In genomic region chr7:101122933-101123702, GRCh38 we compare ENCODE assay signal across 12 cellular contexts. TPM values are rescaled to one million over a fixed set of nuclear protein-coding genes. Genes with fewer than 3 reads are reported as not detected.
DNase-seq lines count a peak whose midpoint lies in the region; ATAC-seq, FAIRE-seq and TF ChIP-seq lines count a peak whose summit lies in the region.
"Had no signal": no experiment of that assay in that cellular context is flagged by ENCODE, and none has a peak within 500 bp of the region (broad histone marks: within the 10 kb centered on the region; RNA-seq: fewer than 3 reads in every experiment).

No MANE protein-coding gene starts in this region.

- CTCF ChIA-PET in K562 (lab: Yijun Ruan, JAX; ENCODE audit: low intra/inter-chr PET ratio) (interaction anchor here (0.7 kb wide), 1 partner anchor 80 kb away, joined by 4 read pairs; no protein-coding TSS in a partner anchor), GM10248 (lab: Yijun Ruan, JAX) (interaction anchor here (1.2 to 9.9 kb wide), 4 partner anchors 14 to 159 kb away, joined by 4 to 81 read pairs (median 22); no protein-coding TSS in a partner anchor)

- H3K9ac ChIP-seq in K562 (ENCODE audit: insufficient read depth in 1 of 2, low read depth in 2 of 2, low read length in 2 of 2) (no peak overlapping the region), stomach smooth muscle (ENCODE audit: low read length in 2 of 2) (peak overlapping the region in 1 of 2 donors; percentile 95)

- H3K4me1 Mint-ChIP-seq in HFFc6 (ENCODE audit: low read depth) = peaks cover 90% of the 10 kb centered on the region

- peaks cover 10% of the 10 kb centered on the region for H3K9me3 Mint-ChIP-seq in HFFc6
- H3K9me3 Mint-ChIP-seq: naive thymus-derived CD8-positive, alpha-beta T cell had no signal

- peaks cover 13% of the 10 kb centered on the region for H3K36me3 Mint-ChIP-seq in HFFc6 (ENCODE audit: low read depth)
- H3K36me3 Mint-ChIP-seq: naive thymus-derived CD8-positive, alpha-beta T cell had no signal

- peaks cover 18% of the 10 kb centered on the region for H3K27me3 Mint-ChIP-seq in HFFc6 (ENCODE audit: insufficient read depth)

- no peaks in the 10 kb centered on the region for H3K79me2 ChIP-seq in K562 (ENCODE audit: control insufficient read depth, insufficient read depth, low read length)

- H3K4me3 Mint-ChIP-seq in HFFc6 = peak overlapping the region; percentile 54

- no peak overlapping the region; the same call in 1 of the 2 replicates for H3K4me2 ChIP-seq in K562 (ENCODE audit: insufficient read depth, low read length)

- ATAC-seq in K562 (no peak), lower lobe of right lung (no peak)
- ATAC-seq: naive thymus-derived CD8-positive, alpha-beta T cell had no signal

- H3K4me1 ChIP-seq in K562 (replicated peaks in 1 of 2; ENCODE audit: control insufficient read depth in 2 of 2, insufficient read depth in 2 of 2, low read length in 2 of 2) (peaks cover 28 to 42% of the 10 kb centered on the region in 2 experiments), lower lobe of right lung (peaks cover 70% of the 10 kb centered on the region), stomach smooth muscle (ENCODE audit: control insufficient read depth, insufficient read depth, low read length) (peaks cover 48% of the 10 kb centered on the region)

- no peak overlapping the region for H2AFZ ChIP-seq in K562 (ENCODE audit: low read depth, low read length)

- intact Hi-C loops in K562 (cut with micrococcal nuclease) = no loop called here
- intact Hi-C loops in lower lobe of right lung (cut with DNase I) = no loop called here

- POLR2A ChIA-PET in K562 (lab: Yijun Ruan, JAX) (interaction anchor here (0.6 to 2.6 kb wide), 9 partner anchors 11 to 449 kb away, joined by 3 to 13 read pairs (median 3); partner anchors contain the start of gene TRIM56), GM10248 (lab: Yijun Ruan, JAX) (no interaction called here)

- no peak for FAIRE-seq in K562 (lab: Jason Lieb, UNC)

- H3K27me3 ChIP-seq in K562 (ENCODE audit: control insufficient read depth in 2 of 2, insufficient read depth in 2 of 2, low read length in 2 of 2) (no peaks in the 10 kb centered on the region), lower lobe of right lung (ENCODE audit: low read depth) (no peaks in the 10 kb centered on the region), stomach smooth muscle (ENCODE audit: control insufficient read depth in 1 of 2, insufficient read depth in 2 of 2, low read length in 2 of 2) (no peaks in the 10 kb centered on the region)

- peak overlapping the region; percentile 98 for H3K27ac Mint-ChIP-seq in HFFc6

- no peaks in the 10 kb centered on the region for H4K20me1 ChIP-seq in K562 (replicated peaks; ENCODE audit: control insufficient read depth, insufficient read depth, low read length)

- TF ChIP-seq RAD21 in K562 (CRISPR knock-in tag; conservative IDR thresholded peaks at IDR 0.05 in 1 of 2, IDR thresholded peaks at IDR 0.05 in 1 of 2) = no peak

- TF ChIP-seq POLR2A in K562 (conservative IDR thresholded peaks at IDR 0.05) = no peak

- H3K9me1 ChIP-seq in K562 (ENCODE audit: control insufficient read depth, insufficient read depth, low read length) = no peaks in the 10 kb centered on the region

- BruUV-seq in K562 (replicated peaks; lab: Mats Ljungman, UMichigan) = no TSS peak

- no peaks in the 10 kb centered on the region for H3K36me3 ChIP-seq in K562 (ENCODE audit: control insufficient read depth, insufficient read depth, low read length)
- H3K36me3 ChIP-seq in lower lobe of right lung = no peaks in the 10 kb centered on the region
- no peaks in the 10 kb centered on the region for H3K36me3 ChIP-seq in stomach smooth muscle (ENCODE audit: control insufficient read depth in 2 of 2, insufficient read depth in 2 of 2, low read length in 2 of 2)

- WGBS in K562 (ENCODE audit: insufficient coverage, low coverage, missing lambda C conversion rate) = 46% methylated on average over 11 of the region's 11 CpGs

- H3K4me3 ChIP-seq in K562 (no peak overlapping the region), lower lobe of right lung (peak overlapping the region; percentile 46), stomach smooth muscle (ENCODE audit: low read length in 2 of 2) (peak overlapping the region; percentile 71 to 75)

- no peak overlapping the region for H3K27ac ChIP-seq in K562 (ENCODE audit: extremely low read depth, low read depth, low read length)
- peak overlapping the region; percentile 83 for H3K27ac ChIP-seq in lower lobe of right lung
- peak overlapping the region; percentile 91 for H3K27ac ChIP-seq in stomach smooth muscle (ENCODE audit: low read length)

- DNase-seq in HFFc6 (no peak), K562 (ENCODE audit: extremely low read depth in 1 of 4, low spot score in 3 of 4) (no peak), lower lobe of right lung (no peak), GM10248 (ENCODE audit: extremely low spot score) (no peak), SK-N-DZ (ENCODE audit: low spot score) (no peak)
- DNase-seq in activated CD8-positive, alpha-beta memory T cell treated with anti-CD3 and anti-CD28 coated beads, Interleukin-2, amount 50 U/mL, for 48 hours = no peak
- DNase-seq: activated CD4-positive, alpha-beta T cell treated with anti-CD3 and anti-CD28 coated beads, Interleukin-2, amount 50 U/mL, for 4 hours; activated naive CD4-positive, alpha-beta T cell treated with Interleukin-2 at 50 U/mL for 16 hours; naive thymus-derived CD8-positive, alpha-beta T cell; NCI-H1092; NCI-H774 had no signal

- H3K9me3 ChIP-seq in K562 (replicated peaks; ENCODE audit: control insufficient read depth, insufficient read depth, low read depth, low read length) (no peaks in the 10 kb centered on the region), lower lobe of right lung (no peaks in the 10 kb centered on the region), stomach smooth muscle (ENCODE audit: control insufficient read depth in 2 of 2, low read length in 2 of 2) (no peaks in the 10 kb centered on the region)

- TF ChIP-seq CTCF in HFFc6 (IDR thresholded peaks at IDR 0.05) = no peak
- no peak for TF ChIP-seq CTCF in K562 (IDR thresholded peaks at IDR 0.05 in 2 of 3, conservative IDR thresholded peaks at IDR 0.05 in 1 of 3; ENCODE audit: insufficient read depth in 2 of 3, low read depth in 1 of 3, low read length in 3 of 3)
- TF ChIP-seq CTCF in lower lobe of right lung (IDR thresholded peaks at IDR 0.05) = no peak
- TF ChIP-seq CTCF in GM10248 (IDR thresholded peaks at IDR 0.05; ENCODE audit: control extremely low read depth, extremely low read depth, low read depth, missing control alignments) = no peak

- in situ Hi-C loops in K562 (cut with MboI) = no loop called here

- no peak for TF ChIP-seq EP300 in K562 (IDR thresholded peaks at IDR 0.05; ENCODE audit: low read length)

RNA-seq across cellular contexts. Expression of gene SERPINE1, which starts 3.8 kb away (rescaled TPM):
- total RNA-seq in HFFc6 (2021; fragmentation: NEBNext Ultra II Directional; extraction: Animal tissue kit (Norgen Biotek cat#: 25700)) = 1,000 to 10,000 TPM in 4 of 6 experiments, 100 to 1,000 TPM in 2; 906 to 2,092 (median 1,052) TPM
- 3.1 and 8.6 TPM in 2 replicates for total RNA-seq in K562 (2011; cell fraction: chromatin; rRNA removed; ENCODE audit: low replicate concordance)
- 5.8 and 14.3 TPM in 2 replicates for total RNA-seq in K562 (2011; cell fraction: nucleolus; rRNA removed)
- total RNA-seq in K562 (2011; cell fraction: nucleoplasm; rRNA removed) = 5.1 and 8.0 TPM in 2 replicates
- total RNA-seq in K562 (2014; rRNA removed) (0.73 and 0.91 TPM in 2 replicates), K562 (2014; rRNA removed; fragmentation: Illumina TruSeq; extraction: Trizol) (0.44 and 0.67 TPM in 2 replicates), K562 (2015; rRNA removed; fragmentation: Illumina TruSeq; extraction: Trizol) (0.22 and 0.23 TPM in 2 replicates), K562 (2021) (0.98 and 1.3 TPM in 2 replicates), lower lobe of right lung (15.4 TPM)
- polyA plus RNA-seq in K562 (2011; rRNA removed) (2.2 and 4.8 TPM in 2 replicates), K562 (2014; fragmentation: Illumina TruSeq; extraction: Trizol) (1.0 and 1.1 TPM in 2 replicates), K562 (2014; fragmentation: Nextera tagmentation; extraction: Ambion mirVana) (1 to 10 TPM in 1 of 2 experiments, under 1 TPM in 1; 0.89 to 1.6 TPM), K562 (2014; rRNA removed) (0.54 and 0.62 TPM in 2 replicates)
- polyA plus RNA-seq in K562 (2011; cell fraction: cytosol; rRNA removed) = 3.0 and 10.7 TPM in 2 replicates
- polyA plus RNA-seq in K562 (2011; cell fraction: nucleus; rRNA removed) = 1.2 and 5.4 TPM in 2 replicates
- 2.2 and 4.3 TPM in 2 replicates for polyA plus RNA-seq in K562 (2012)
- polyA minus RNA-seq in K562 (2011; rRNA and poly(A)+ RNA removed) = 1.5 and 6.2 TPM in 2 replicates
- polyA minus RNA-seq in K562 (2011; cell fraction: cytosol; rRNA and poly(A)+ RNA removed) = 5.0 and 5.4 TPM in 2 replicates
- 0.44 and 1.6 TPM in 2 replicates for polyA minus RNA-seq in K562 (2011; cell fraction: nucleus; rRNA and poly(A)+ RNA removed)
- not detected in 2 replicates for polyA plus RNA-seq in SK-N-DZ (2014; cell fraction: cytosol; rRNA removed)
- not detected in 2 replicates for polyA plus RNA-seq in SK-N-DZ (2014; cell fraction: nucleus; rRNA removed)
- polyA plus RNA-seq: naive thymus-derived CD8-positive, alpha-beta T cell had no signal

RNA-seq across cellular contexts. Expression of gene AP1S1, which starts 31.2 kb away (rescaled TPM):
- total RNA-seq in HFFc6 (2021; fragmentation: NEBNext Ultra II Directional; extraction: Animal tissue kit (Norgen Biotek cat#: 25700)) = 100 to 1,000 TPM; 154 to 176 (median 166) TPM
- total RNA-seq in K562 (2011; cell fraction: chromatin; rRNA removed; ENCODE audit: low replicate concordance) = 16.8 and 29.1 TPM in 2 replicates
- 29.0 and 30.9 TPM in 2 replicates for total RNA-seq in K562 (2011; cell fraction: nucleolus; rRNA removed)
- total RNA-seq in K562 (2011; cell fraction: nucleoplasm; rRNA removed) = 25.1 and 27.9 TPM in 2 replicates
- 149 and 163 TPM in 2 replicates for total RNA-seq in K562 (2014; rRNA removed)
- total RNA-seq in K562 (2014; rRNA removed; fragmentation: Illumina TruSeq; extraction: Trizol) = 68.6 and 77.7 TPM in 2 replicates
- total RNA-seq in K562 (2015; rRNA removed; fragmentation: Illumina TruSeq; extraction: Trizol) = 71.8 and 71.9 TPM in 2 replicates
- 89.4 and 91.2 TPM in 2 replicates for total RNA-seq in K562 (2021)
- 113 and 121 TPM in 2 replicates for polyA plus RNA-seq in K562 (2011; rRNA removed)
- polyA plus RNA-seq in K562 (2011; cell fraction: cytosol; rRNA removed) = 106 and 108 TPM in 2 replicates
- 56.4 and 60.9 TPM in 2 replicates for polyA plus RNA-seq in K562 (2011; cell fraction: nucleus; rRNA removed)
- 106 and 166 TPM in 2 replicates for polyA plus RNA-seq in K562 (2012)
- 79.8 and 104 TPM in 2 replicates for polyA plus RNA-seq in K562 (2014; fragmentation: Illumina TruSeq; extraction: Trizol)
- 10 to 100 TPM in 1 of 2 experiments, 1 to 10 TPM in 1; 4.4 to 13.6 TPM for polyA plus RNA-seq in K562 (2014; fragmentation: Nextera tagmentation; extraction: Ambion mirVana)
- polyA plus RNA-seq in K562 (2014; rRNA removed) = 125 and 188 TPM in 2 replicates
- polyA minus RNA-seq in K562 (2011; rRNA and poly(A)+ RNA removed) = 53.4 and 71.7 TPM in 2 replicates
- polyA minus RNA-seq in K562 (2011; cell fraction: cytosol; rRNA and poly(A)+ RNA removed) = 25.1 and 29.0 TPM in 2 replicates
- 5.1 and 9.2 TPM in 2 replicates for polyA minus RNA-seq in K562 (2011; cell fraction: nucleus; rRNA and poly(A)+ RNA removed)
- 28.4 TPM for total RNA-seq in lower lobe of right lung
- 210 and 218 TPM in 2 replicates for polyA plus RNA-seq in SK-N-DZ (2014; cell fraction: cytosol; rRNA removed)
- polyA plus RNA-seq in SK-N-DZ (2014; cell fraction: nucleus; rRNA removed) = 108 and 136 TPM in 2 replicates

RNA-seq across cellular contexts. Expression of gene TRIM56, which starts 37.8 kb away (rescaled TPM):
- 10 to 100 TPM; 17.8 to 20.6 (median 19.4) TPM for total RNA-seq in HFFc6 (2021; fragmentation: NEBNext Ultra II Directional; extraction: Animal tissue kit (Norgen Biotek cat#: 25700))
- total RNA-seq in K562 (2011; cell fraction: chromatin; rRNA removed; ENCODE audit: low replicate concordance) = 30.8 and 42.4 TPM in 2 replicates
- 23.3 and 25.4 TPM in 2 replicates for total RNA-seq in K562 (2011; cell fraction: nucleolus; rRNA removed)
- 26.5 and 28.8 TPM in 2 replicates for total RNA-seq in K562 (2011; cell fraction: nucleoplasm; rRNA removed)
- 13.3 and 13.8 TPM in 2 replicates for total RNA-seq in K562 (2014; rRNA removed)
- 8.2 and 11.6 TPM in 2 replicates for total RNA-seq in K562 (2014; rRNA removed; fragmentation: Illumina TruSeq; extraction: Trizol)
- 10.4 and 12.1 TPM in 2 replicates for total RNA-seq in K562 (2015; rRNA removed; fragmentation: Illumina TruSeq; extraction: Trizol)
- 26.6 and 29.7 TPM in 2 replicates for total RNA-seq in K562 (2021)
- polyA plus RNA-seq in K562 (2011; rRNA removed) = 4.5 and 6.4 TPM in 2 replicates
- 2.3 and 6.2 TPM in 2 replicates for polyA plus RNA-seq in K562 (2011; cell fraction: cytosol; rRNA removed)
- polyA plus RNA-seq in K562 (2011; cell fraction: nucleus; rRNA removed) = 5.8 and 11.0 TPM in 2 replicates
- polyA plus RNA-seq in K562 (2012) = 23.0 and 23.6 TPM in 2 replicates
- 13.3 and 15.1 TPM in 2 replicates for polyA plus RNA-seq in K562 (2014; fragmentation: Illumina TruSeq; extraction: Trizol)
- 1 to 10 TPM; 2.0 to 2.7 TPM for polyA plus RNA-seq in K562 (2014; fragmentation: Nextera tagmentation; extraction: Ambion mirVana)
- polyA plus RNA-seq in K562 (2014; rRNA removed) = 10.3 and 12.5 TPM in 2 replicates
- polyA minus RNA-seq in K562 (2011; rRNA and poly(A)+ RNA removed) = 9.8 and 19.8 TPM in 2 replicates
- 5.8 and 8.5 TPM in 2 replicates for polyA minus RNA-seq in K562 (2011; cell fraction: cytosol; rRNA and poly(A)+ RNA removed)
- 7.5 and 7.7 TPM in 2 replicates for polyA minus RNA-seq in K562 (2011; cell fraction: nucleus; rRNA and poly(A)+ RNA removed)
- total RNA-seq in lower lobe of right lung = 61.9 TPM
- polyA plus RNA-seq in SK-N-DZ (2014; cell fraction: cytosol; rRNA removed) = 0.80 and 1.2 TPM in 2 replicates
- 0.45 and 0.71 TPM in 2 replicates for polyA plus RNA-seq in SK-N-DZ (2014; cell fraction: nucleus; rRNA removed)

RNA-seq across cellular contexts. Expression of gene VGF, which starts 42.3 kb away (rescaled TPM):
- under 1 TPM; 0.19 to 0.78 (median 0.35) TPM for total RNA-seq in HFFc6 (2021; fragmentation: NEBNext Ultra II Directional; extraction: Animal tissue kit (Norgen Biotek cat#: 25700))
- 0.81 and 4.0 TPM in 2 replicates for total RNA-seq in K562 (2011; cell fraction: chromatin; rRNA removed; ENCODE audit: low replicate concordance)
- 3.8 and 7.2 TPM in 2 replicates for total RNA-seq in K562 (2011; cell fraction: nucleolus; rRNA removed)
- total RNA-seq in K562 (2011; cell fraction: nucleoplasm; rRNA removed) = 1.1 and 2.2 TPM in 2 replicates
- total RNA-seq in K562 (2014; rRNA removed) (1.8 and 2.8 TPM in 2 replicates), K562 (2014; rRNA removed; fragmentation: Illumina TruSeq; extraction: Trizol) (0.19 and 0.22 TPM in 2 replicates), K562 (2015; rRNA removed; fragmentation: Illumina TruSeq; extraction: Trizol) (0.40 and 0.45 TPM in 2 replicates), K562 (2021) (4.2 and 5.7 TPM in 2 replicates), lower lobe of right lung (0.15 TPM)
- polyA plus RNA-seq in K562 (2011; rRNA removed) (0.14 and 0.23 TPM in 2 replicates), K562 (2014; fragmentation: Illumina TruSeq; extraction: Trizol) (0.34 and 0.79 TPM in 2 replicates), K562 (2014; fragmentation: Nextera tagmentation; extraction: Ambion mirVana) (under 1 TPM; 0.03 to 0.08 TPM), K562 (2014; rRNA removed) (1.4 and 1.7 TPM in 2 replicates)
- 0.10 and 1.1 TPM in 2 replicates for polyA plus RNA-seq in K562 (2011; cell fraction: cytosol; rRNA removed)
- polyA plus RNA-seq in K562 (2011; cell fraction: nucleus; rRNA removed) = 0.65 and 2.1 TPM in 2 replicates
- polyA plus RNA-seq in K562 (2012) = 1.6 and 7.3 TPM in 2 replicates
- polyA minus RNA-seq in K562 (2011; rRNA and poly(A)+ RNA removed) = not detected in 2 replicates
- 0.73 and 1.7 TPM in 2 replicates for polyA minus RNA-seq in K562 (2011; cell fraction: cytosol; rRNA and poly(A)+ RNA removed)
- 0.89 and 0.94 TPM in 2 replicates for polyA minus RNA-seq in K562 (2011; cell fraction: nucleus; rRNA and poly(A)+ RNA removed)
- 4.9 and 8.2 TPM in 2 replicates for polyA plus RNA-seq in SK-N-DZ (2014; cell fraction: cytosol; rRNA removed)
- 3.6 and 3.9 TPM in 2 replicates for polyA plus RNA-seq in SK-N-DZ (2014; cell fraction: nucleus; rRNA removed)
- total RNA-seq: naive thymus-derived CD8-positive, alpha-beta T cell had no signal
- polyA plus RNA-seq: naive thymus-derived CD8-positive, alpha-beta T cell had no signal

RNA-seq across cellular contexts. Expression of gene NAT16, which starts 57.0 kb away (rescaled TPM):
- total RNA-seq in HFFc6 (2021; fragmentation: NEBNext Ultra II Directional; extraction: Animal tissue kit (Norgen Biotek cat#: 25700)) = not detected
- not detected in 2 replicates for total RNA-seq in K562 (2011; cell fraction: chromatin; rRNA removed; ENCODE audit: low replicate concordance)
- not detected in 2 replicates for total RNA-seq in K562 (2011; cell fraction: nucleolus; rRNA removed)
- total RNA-seq in K562 (2011; cell fraction: nucleoplasm; rRNA removed) = not detected in 2 replicates
- total RNA-seq in K562 (2014; rRNA removed) = not detected in 2 replicates
- not detected in 2 replicates for total RNA-seq in K562 (2014; rRNA removed; fragmentation: Illumina TruSeq; extraction: Trizol)
- not detected in 2 replicates for total RNA-seq in K562 (2015; rRNA removed; fragmentation: Illumina TruSeq; extraction: Trizol)
- total RNA-seq in K562 (2021) = not detected in 2 replicates
- polyA plus RNA-seq in K562 (2011; rRNA removed) = not detected in 2 replicates
- not detected in 2 replicates for polyA plus RNA-seq in K562 (2011; cell fraction: cytosol; rRNA removed)
- polyA plus RNA-seq in K562 (2011; cell fraction: nucleus; rRNA removed) = 0.07 TPM in 1 of 2 replicates, not detected in the other
- 0.07 and 0.08 TPM in 2 replicates for polyA plus RNA-seq in K562 (2012)
- not detected in 2 replicates for polyA plus RNA-seq in K562 (2014; fragmentation: Illumina TruSeq; extraction: Trizol)
- polyA plus RNA-seq in K562 (2014; fragmentation: Nextera tagmentation; extraction: Ambion mirVana) = under 1 TPM in 1 of 2 experiments, not detected in 1; 0.04 TPM
- polyA plus RNA-seq in K562 (2014; rRNA removed) = not detected in 2 replicates
- not detected in 2 replicates for polyA minus RNA-seq in K562 (2011; rRNA and poly(A)+ RNA removed)
- polyA minus RNA-seq in K562 (2011; cell fraction: cytosol; rRNA and poly(A)+ RNA removed) = not detected in 2 replicates
- polyA minus RNA-seq in K562 (2011; cell fraction: nucleus; rRNA and poly(A)+ RNA removed) = not detected in 2 replicates
- total RNA-seq in lower lobe of right lung = not detected
- not detected in 2 replicates for polyA plus RNA-seq in SK-N-DZ (2014; cell fraction: cytosol; rRNA removed)
- 0.24 TPM in 1 of 2 replicates, not detected in the other for polyA plus RNA-seq in SK-N-DZ (2014; cell fraction: nucleus; rRNA removed)
- total RNA-seq: naive thymus-derived CD8-positive, alpha-beta T cell had no signal
- polyA plus RNA-seq: naive thymus-derived CD8-positive, alpha-beta T cell had no signal

Comparison
In these comparisons a context has a peak if more than half of its experiments do, and no peak if none do; other contexts are left out.
1. RNA of gene SERPINE1, which starts 3.8 kb away (total RNA-seq): 906 to 2,092 TPM in HFFc6; 15.4 TPM in lower lobe of right lung (single experiment) and 0.22 to 14.3 TPM in K562; every median in the first group is over 10 times any median in the second.